1 cellular context compared by ENCODE assay signal in genomic region chr21:31987696-31988095, GRCh38.
TF ChIP-seq lines count a peak whose summit lies in the region.

No MANE protein-coding gene starts in this region.

TF ChIP-seq in K562, 482 proteins besides CTCF, POLR2A, EP300 and RAD21 (continued from another document):
- TF ChIP-seq ARID4B (CRISPR knock-in tag; IDR thresholded peaks at IDR 0.05) (no peak), CBX2 (IDR thresholded peaks at IDR 0.05; ENCODE audit: insufficient read depth, low read length, poor library complexity, severe bottlenecking) (no peak), CTBP1 (IDR thresholded peaks at IDR 0.05; ENCODE audit: borderline replicate concordance) (no peak), ZNF408 (CRISPR knock-in tag; IDR thresholded peaks at IDR 0.05; ENCODE audit: low read depth) (no peak), CCNT2 (IDR thresholded peaks at IDR 0.05; ENCODE audit: borderline replicate concordance, extremely low read depth, insufficient read length, low read depth, low read length) (no peak), TOE1 (IDR thresholded peaks at IDR 0.05; ENCODE audit: borderline replicate concordance) (no peak), TOE1 (CRISPR knock-in tag; IDR thresholded peaks at IDR 0.05; ENCODE audit: borderline replicate concordance, low read depth) (no peak), HOXB6 (CRISPR knock-in tag; IDR thresholded peaks at IDR 0.05; ENCODE audit: borderline replicate concordance) (no peak), PTTG1 (tag; IDR thresholded peaks at IDR 0.05; ENCODE audit: low read depth) (no peak), ZNF316 (IDR thresholded peaks at IDR 0.05) (no peak), CBX3 (IDR thresholded peaks at IDR 0.05; ENCODE audit: borderline replicate concordance in 1 of 2, low read length in 2 of 2) (no peak), TFE3 (CRISPR knock-in tag; IDR thresholded peaks at IDR 0.05) (no peak), TCF15 (CRISPR knock-in tag; IDR thresholded peaks at IDR 0.05) (no peak), ZSCAN29 (IDR thresholded peaks at IDR 0.05) (no peak), TAF15 (IDR thresholded peaks at IDR 0.05; ENCODE audit: low read depth, low read length) (no peak), HNRNPLL (IDR thresholded peaks at IDR 0.05; ENCODE audit: low read depth, low read length, poor library complexity, severe bottlenecking) (no peak), BRD4 (IDR thresholded peaks at IDR 0.05) (no peak)
TF ChIP-seq in K562: peak in this region for 0.
